ENCODE assay signal across 2 cellular contexts in genomic region chr22:39748877-39749276, GRCh38.
TF ChIP-seq lines count a peak whose summit lies in the region.

No MANE protein-coding gene starts in this region.

TF ChIP-seq in K562, 482 proteins besides CTCF, POLR2A, EP300 and RAD21 (continued from another document and continues in another):
- TF ChIP-seq JUND (IDR thresholded peaks at IDR 0.05; ENCODE audit: borderline replicate concordance, low read depth, low read length) (peak; percentile 71; the same call in 1 of the 2 replicates), JUND (tag; IDR thresholded peaks at IDR 0.05; ENCODE audit: borderline replicate concordance, low read depth, low read length) (0 out of 3 replicates have a peak, but pooled peaks have one; percentile 55), CEBPG (CRISPR knock-in tag; IDR thresholded peaks at IDR 0.05) (no peak), CEBPG (tag; conservative IDR thresholded peaks at IDR 0.05 in 1 of 2, IDR thresholded peaks at IDR 0.05 in 1 of 2) (peak in 1 of 2 experiments; percentile 74; a peak in 2 of 4 replicates), TRIM24 (IDR thresholded peaks at IDR 0.05) (peak; percentile 19 to 59; a peak in 2 of 4 replicates), NCOA2 (IDR thresholded peaks at IDR 0.05; ENCODE audit: partially characterized antibody in 2 of 2) (no peak), RFX5 (IDR thresholded peaks at IDR 0.05; ENCODE audit: low read depth, low read length) (no peak), PHTF2 (CRISPR knock-in tag; IDR thresholded peaks at IDR 0.05) (no peak), ATF7 (IDR thresholded peaks at IDR 0.05) (peak; percentile 41; the same call in 1 of the 2 replicates), SMARCA4 (IDR thresholded peaks at IDR 0.05) (peak; percentile 65; the same call in 1 of the 2 replicates), ZNF280B (CRISPR knock-in tag; IDR thresholded peaks at IDR 0.05) (no peak), E2F4 (CRISPR knock-in tag; IDR thresholded peaks at IDR 0.05; ENCODE audit: low read depth) (no peak), HINFP (tag; conservative IDR thresholded peaks at IDR 0.05; ENCODE audit: low read depth) (no peak), ZNF318 (IDR thresholded peaks at IDR 0.05; ENCODE audit: borderline replicate concordance in 1 of 2, low read depth in 1 of 2) (0 out of 4 replicates have a peak, but pooled peaks of 1 of the 2 experiments have one; percentile 65)

TF ChIP-seq in SK-N-SH, 30 proteins besides CTCF, POLR2A, EP300 and RAD21 (continued from another document):
- TF ChIP-seq REST (IDR thresholded peaks at IDR 0.05; ENCODE audit: low read depth, low read length): no peak
- no peak for TF ChIP-seq TCF12 (IDR thresholded peaks at IDR 0.05)
- no peak for TF ChIP-seq NFIC (IDR thresholded peaks at IDR 0.05; ENCODE audit: borderline replicate concordance)
- TF ChIP-seq, protein P1, sequence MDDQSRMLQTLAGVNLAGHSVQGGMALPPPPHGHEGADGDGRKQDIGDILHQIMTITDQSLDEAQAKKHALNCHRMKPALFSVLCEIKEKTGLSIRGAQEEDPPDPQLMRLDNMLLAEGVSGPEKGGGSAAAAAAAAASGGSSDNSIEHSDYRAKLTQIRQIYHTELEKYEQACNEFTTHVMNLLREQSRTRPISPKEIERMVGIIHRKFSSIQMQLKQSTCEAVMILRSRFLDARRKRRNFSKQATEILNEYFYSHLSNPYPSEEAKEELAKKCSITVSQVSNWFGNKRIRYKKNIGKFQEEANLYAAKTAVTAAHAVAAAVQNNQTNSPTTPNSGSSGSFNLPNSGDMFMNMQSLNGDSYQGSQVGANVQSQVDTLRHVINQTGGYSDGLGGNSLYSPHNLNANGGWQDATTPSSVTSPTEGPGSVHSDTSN (IDR thresholded peaks at IDR 0.05): no peak
- TF ChIP-seq, protein P2, sequence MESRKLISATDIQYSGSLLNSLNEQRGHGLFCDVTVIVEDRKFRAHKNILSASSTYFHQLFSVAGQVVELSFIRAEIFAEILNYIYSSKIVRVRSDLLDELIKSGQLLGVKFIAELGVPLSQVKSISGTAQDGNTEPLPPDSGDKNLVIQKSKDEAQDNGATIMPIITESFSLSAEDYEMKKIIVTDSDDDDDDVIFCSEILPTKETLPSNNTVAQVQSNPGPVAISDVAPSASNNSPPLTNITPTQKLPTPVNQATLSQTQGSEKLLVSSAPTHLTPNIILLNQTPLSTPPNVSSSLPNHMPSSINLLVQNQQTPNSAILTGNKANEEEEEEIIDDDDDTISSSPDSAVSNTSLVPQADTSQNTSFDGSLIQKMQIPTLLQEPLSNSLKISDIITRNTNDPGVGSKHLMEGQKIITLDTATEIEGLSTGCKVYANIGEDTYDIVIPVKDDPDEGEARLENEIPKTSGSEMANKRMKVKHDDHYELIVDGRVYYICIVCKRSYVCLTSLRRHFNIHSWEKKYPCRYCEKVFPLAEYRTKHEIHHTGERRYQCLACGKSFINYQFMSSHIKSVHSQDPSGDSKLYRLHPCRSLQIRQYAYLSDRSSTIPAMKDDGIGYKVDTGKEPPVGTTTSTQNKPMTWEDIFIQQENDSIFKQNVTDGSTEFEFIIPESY (IDR thresholded peaks at IDR 0.05; ENCODE audit: borderline replicate concordance, low read depth): no peak
- TF ChIP-seq FOXM1 (IDR thresholded peaks at IDR 0.05; ENCODE audit: low read depth): no peak
- TF ChIP-seq JUND (IDR thresholded peaks at IDR 0.05): no peak
